ENCODE assay signal across 22 cellular contexts in the genomic region with DNA sequence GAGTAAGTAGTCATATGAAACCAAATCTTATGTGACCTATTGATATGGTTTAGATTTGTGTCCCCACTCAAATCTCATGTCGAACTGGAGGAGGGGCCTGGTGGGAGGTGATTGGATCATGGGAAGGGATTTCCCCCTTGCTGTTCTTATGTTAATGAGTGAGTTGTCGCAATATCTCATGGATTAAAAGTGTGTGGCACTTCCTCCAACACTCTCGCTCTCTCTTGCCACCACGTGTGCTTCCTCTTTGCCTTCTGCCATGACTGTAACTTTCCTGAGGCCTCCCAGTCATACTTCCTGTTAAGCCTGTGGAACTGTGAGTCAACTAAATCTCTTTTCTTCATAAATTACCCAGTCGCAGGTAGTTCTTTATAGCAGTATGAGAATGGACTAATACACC.
"Had no signal": no experiment of that assay in that cellular context is flagged by ENCODE, and none has a peak within 500 bp of the region (broad histone marks: within the 10 kb centered on the region; RNA-seq: fewer than 3 reads in every experiment).

No MANE protein-coding gene starts in this region.

- H3K79me2 ChIP-seq: hepatocyte had no signal

- H3K4me1 Mint-ChIP-seq: activated CD4-positive, alpha-beta T cell treated with anti-CD3 and anti-CD28 coated beads, Interleukin-2, amount 10 ng/mL, durations not matched to agents 24 days and 14 days; activated naive CD8-positive, alpha-beta T cell treated with anti-CD3 and anti-CD28 coated beads for 36 hours; activated T-helper 17 cell treated with anti-CD3 and anti-CD28 coated beads, Interleukin-2, amount 50 U/mL, for 72 hours; neural crest cell had no signal

- H3K36me3 Mint-ChIP-seq: activated naive CD8-positive, alpha-beta T cell treated with anti-CD3 and anti-CD28 coated beads for 36 hours had no signal

- H3K27ac ChIP-seq: cardiac muscle cell, epithelial cell of prostate, foreskin keratinocyte, hepatocyte, tibial artery had no signal

- H3K36me3 ChIP-seq: cardiac muscle cell, tibial artery had no signal

- ATAC-seq: activated CD8-positive, alpha-beta T cell treated with anti-CD3 and anti-CD28 coated beads for 36 hours; activated T-helper 17 cell treated with anti-CD3 and anti-CD28 coated beads, Interleukin-2, amount 50 U/mL, for 72 hours; foreskin keratinocyte had no signal

- H3K4me3 ChIP-seq: cardiac muscle cell, hepatocyte, lung, tibial artery had no signal

- DNase-seq: activated CD4-positive, alpha-beta T cell treated with anti-CD3 and anti-CD28 coated beads, Interleukin-2, amount 10 ng/mL, durations not matched to agents 24 days and 14 days; activated CD4-positive, CD25-positive, alpha-beta regulatory T cell; activated CD8-positive, alpha-beta T cell treated with anti-CD3 and anti-CD28 coated beads for 36 hours; activated naive CD4-positive, alpha-beta T cell; activated naive CD8-positive, alpha-beta T cell treated with anti-CD3 and anti-CD28 coated beads for 36 hours; activated T-cell treated with anti-CD3 and anti-CD28 coated beads, Interleukin-2, amount 50 U/mL, for 1 hour; amniotic stem cell; foreskin keratinocyte; islet precursor cell; midbrain; stimulated activated CD4-positive, alpha-beta T cell treated with anti-CD3 and anti-CD28 coated beads, Interleukin-12 subunit alpha, Interleukin-12 subunit beta, amount 100 ng/mL, for 4 hours; stimulated activated CD4-positive, alpha-beta T cell treated with anti-CD3 and anti-CD28 coated beads, Interleukin-1b, Interleukin-23, amount 100 ng/mL, for 48 hours; stimulated activated CD8-positive, alpha-beta memory T cell treated with anti-CD3 and anti-CD28 coated beads, Interleukin-4, amount 100 ng/mL, for 48 hours; stimulated activated naive CD4-positive, alpha-beta T cell treated with Interleukin-2 at 50 U/mL for 16 hours; tibial artery had no signal

- H3K27ac Mint-ChIP-seq: activated CD4-positive, alpha-beta T cell treated with anti-CD3 and anti-CD28 coated beads, Interleukin-2, amount 10 ng/mL, durations not matched to agents 24 days and 14 days; activated CD8-positive, alpha-beta T cell treated with anti-CD3 and anti-CD28 coated beads for 36 hours; activated naive CD8-positive, alpha-beta T cell treated with anti-CD3 and anti-CD28 coated beads for 36 hours; activated T-helper 17 cell treated with anti-CD3 and anti-CD28 coated beads, Interleukin-2, amount 50 U/mL, for 72 hours; progenitor cell of endocrine pancreas had no signal

- H3K9me3 Mint-ChIP-seq: activated naive CD8-positive, alpha-beta T cell treated with anti-CD3 and anti-CD28 coated beads for 36 hours; activated T-helper 17 cell treated with anti-CD3 and anti-CD28 coated beads, Interleukin-2, amount 50 U/mL, for 72 hours; neural crest cell had no signal

- H3K9me3 ChIP-seq: tibial artery had no signal

- H3K27me3 Mint-ChIP-seq: activated CD4-positive, alpha-beta T cell treated with anti-CD3 and anti-CD28 coated beads, Interleukin-2, amount 10 ng/mL, durations not matched to agents 24 days and 14 days; activated CD8-positive, alpha-beta T cell treated with anti-CD3 and anti-CD28 coated beads for 36 hours; activated naive CD8-positive, alpha-beta T cell treated with anti-CD3 and anti-CD28 coated beads for 36 hours; activated T-helper 17 cell treated with anti-CD3 and anti-CD28 coated beads, Interleukin-2, amount 50 U/mL, for 72 hours had no signal

- H3K4me1 ChIP-seq: foreskin keratinocyte, tibial artery had no signal

- H3K4me2 ChIP-seq: hepatocyte had no signal

- H3K27me3 ChIP-seq: foreskin keratinocyte, hepatocyte, tibial artery had no signal

- H3K4me3 Mint-ChIP-seq: activated CD4-positive, alpha-beta T cell treated with anti-CD3 and anti-CD28 coated beads, Interleukin-2, amount 10 ng/mL, durations not matched to agents 24 days and 14 days; activated CD8-positive, alpha-beta T cell treated with anti-CD3 and anti-CD28 coated beads for 36 hours; activated naive CD8-positive, alpha-beta T cell treated with anti-CD3 and anti-CD28 coated beads for 36 hours; activated T-helper 17 cell treated with anti-CD3 and anti-CD28 coated beads, Interleukin-2, amount 50 U/mL, for 72 hours; neural crest cell had no signal
